In the genomic region with DNA sequence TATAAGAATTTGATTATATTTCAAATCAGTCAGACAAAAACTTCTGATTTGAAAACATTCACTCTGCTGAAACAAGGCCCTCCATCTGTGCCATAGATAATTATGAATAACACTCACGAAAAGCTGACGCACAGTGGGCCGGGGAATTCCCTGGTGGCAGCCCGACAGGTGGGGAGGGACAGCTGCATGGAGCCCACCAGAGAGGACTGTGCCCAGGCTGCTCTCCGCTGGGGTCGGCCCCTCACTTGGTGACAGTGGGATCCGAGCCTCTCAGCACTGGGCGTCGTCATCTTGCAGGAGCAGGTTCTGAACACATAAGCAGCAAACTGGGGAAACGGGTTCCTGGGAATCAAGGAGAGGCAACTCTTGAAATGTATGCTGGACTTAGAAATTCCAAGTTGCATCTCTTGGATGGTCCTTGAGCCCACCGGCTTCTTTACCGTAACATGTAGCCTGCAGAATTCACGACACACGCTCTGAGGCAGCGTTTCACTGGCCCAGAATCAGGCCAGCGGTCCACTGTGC, we compare ENCODE assay signal across 35 cellular contexts.
"Had no signal": no experiment of that assay in that cellular context is flagged by ENCODE, and none has a peak within 500 bp of the region (broad histone marks: within the 10 kb centered on the region; RNA-seq: fewer than 3 reads in every experiment).

No MANE protein-coding gene starts in this region.

- H3K4me3 Mint-ChIP-seq: activated B cell treated with CpG ODN at 0.5 μM for 24 hours; activated CD8-positive, alpha-beta T cell treated with anti-CD3 and anti-CD28 coated beads for 36 hours; activated naive CD4-positive, alpha-beta T cell treated with anti-CD3 and anti-CD28 coated beads, Interleukin-2, amount 50 U/mL, for 24 hours; activated naive CD8-positive, alpha-beta T cell treated with anti-CD3 and anti-CD28 coated beads, Interleukin-2, amount 10 ng/mL, durations not matched to agents 7 days and 5 days; activated T-cell treated with anti-CD3 and anti-CD28 coated beads, Interleukin-2, amount 50 U/mL, for 24 hours; central memory CD8-positive, alpha-beta T cell had no signal

- H3K27me3 ChIP-seq: ascending aorta, cardiac muscle cell, Peyer's patch had no signal

- H3K4me3 ChIP-seq: ascending aorta, cardiac muscle cell, Peyer's patch had no signal

- H3K4me1 Mint-ChIP-seq: activated B cell treated with CpG ODN at 0.5 μM for 24 hours; activated naive CD4-positive, alpha-beta T cell treated with anti-CD3 and anti-CD28 coated beads, Interleukin-2, amount 50 U/mL, for 24 hours; central memory CD8-positive, alpha-beta T cell had no signal

- H3K9me3 Mint-ChIP-seq: activated B cell treated with CpG ODN at 0.5 μM for 24 hours; activated CD8-positive, alpha-beta T cell treated with anti-CD3 and anti-CD28 coated beads for 36 hours; activated naive CD4-positive, alpha-beta T cell treated with anti-CD3 and anti-CD28 coated beads, Interleukin-2, amount 50 U/mL, for 24 hours; activated naive CD8-positive, alpha-beta T cell treated with anti-CD3 and anti-CD28 coated beads, Interleukin-2, amount 10 ng/mL, durations not matched to agents 7 days and 5 days; activated T-cell treated with anti-CD3 and anti-CD28 coated beads, Interleukin-2, amount 50 U/mL, for 24 hours; activated T-helper 2 cell treated with anti-CD3 and anti-CD28 coated beads, Interferon-gamma antibody, Interleukin-2, Interleukin-4, amounts not matched to agents 10 μg/mL and 5 μg/mL and 100 μg/mL, durations not matched to agents 14 hours and 24 hours and 36 hours; central memory CD8-positive, alpha-beta T cell had no signal

- ATAC-seq: activated CD8-positive, alpha-beta T cell treated with anti-CD3 and anti-CD28 coated beads for 36 hours; PC-3 had no signal

- H3K27ac ChIP-seq: ascending aorta, cardiac muscle cell, Peyer's patch, VCaP had no signal

- H3K4me1 ChIP-seq: ascending aorta had no signal

- H3K27ac Mint-ChIP-seq: activated B cell treated with CpG ODN at 0.5 μM for 24 hours; activated CD8-positive, alpha-beta T cell treated with anti-CD3 and anti-CD28 coated beads for 36 hours; activated naive CD4-positive, alpha-beta T cell treated with anti-CD3 and anti-CD28 coated beads, Interleukin-2, amount 50 U/mL, for 24 hours; activated naive CD8-positive, alpha-beta T cell treated with anti-CD3 and anti-CD28 coated beads, Interleukin-2, amount 10 ng/mL, durations not matched to agents 7 days and 5 days; activated T-cell treated with anti-CD3 and anti-CD28 coated beads, Interleukin-2, amount 50 U/mL, for 24 hours; activated T-helper 2 cell treated with anti-CD3 and anti-CD28 coated beads, Interferon-gamma antibody, Interleukin-2, Interleukin-4, amounts not matched to agents 10 μg/mL and 5 μg/mL and 100 μg/mL, durations not matched to agents 14 hours and 24 hours and 36 hours had no signal

- DNase-seq: activated B cell treated with CpG ODN at 0.5 μM for 24 hours; activated CD4-positive, alpha-beta T cell treated with anti-CD3 and anti-CD28 coated beads for 4 hours; activated CD4-positive, alpha-beta T cell treated with anti-CD3 and anti-CD28 coated beads, Interleukin-2, amount 50 U/mL, for 1 hour; activated CD4-positive, CD25-positive, alpha-beta regulatory T cell treated with anti-CD3 and anti-CD28 coated beads, Interleukin-2, amount 50 U/mL, for 72 hours; activated CD8-positive, alpha-beta T cell treated with anti-CD3 and anti-CD28 coated beads for 36 hours; activated gamma-delta T cell; activated naive CD4-positive, alpha-beta T cell treated with Interleukin-2 at 50 U/mL for 16 hours; activated naive CD8-positive, alpha-beta T cell treated with anti-CD3 and anti-CD28 coated beads, Interleukin-2, amount 10 ng/mL, durations not matched to agents 7 days and 5 days; activated T-cell treated with anti-CD3 and anti-CD28 coated beads, Interleukin-2, amount 50 U/mL, for 24 hours; amygdala; Karpas-422; KBM-7; NCI-H1105 treated with DMSO at 0.1 percent for 48 hours; NCI-H1436; NCI-H1694; NCI-H1930; NCI-H2081 treated with DMSO at 0.1 percent for 48 hours; NCI-H226; NCI-H446 treated with DMSO at 0.1 percent for 48 hours; NCI-H69; NK-92 treated with Interleukin-12 subunit alpha and Interleukin-12 subunit beta, amount 100 ng/mL, for 24 hours; PC-3; Peyer's patch; RPMI8226; SHP77 treated with DMSO at 0.1 percent for 48 hours; SW 1271; T-helper 1 cell; T-helper 2 cell; T-helper 9 cell had no signal

- H3K36me3 ChIP-seq: ascending aorta, cardiac muscle cell, Peyer's patch had no signal

- H3K36me3 Mint-ChIP-seq: activated naive CD4-positive, alpha-beta T cell treated with anti-CD3 and anti-CD28 coated beads, Interleukin-2, amount 50 U/mL, for 24 hours; activated naive CD8-positive, alpha-beta T cell treated with anti-CD3 and anti-CD28 coated beads, Interleukin-2, amount 10 ng/mL, durations not matched to agents 7 days and 5 days had no signal

- H3K9me3 ChIP-seq: ascending aorta, Peyer's patch had no signal
